Comparison of ENCODE assay signal across 8 cellular contexts in the genomic region with DNA sequence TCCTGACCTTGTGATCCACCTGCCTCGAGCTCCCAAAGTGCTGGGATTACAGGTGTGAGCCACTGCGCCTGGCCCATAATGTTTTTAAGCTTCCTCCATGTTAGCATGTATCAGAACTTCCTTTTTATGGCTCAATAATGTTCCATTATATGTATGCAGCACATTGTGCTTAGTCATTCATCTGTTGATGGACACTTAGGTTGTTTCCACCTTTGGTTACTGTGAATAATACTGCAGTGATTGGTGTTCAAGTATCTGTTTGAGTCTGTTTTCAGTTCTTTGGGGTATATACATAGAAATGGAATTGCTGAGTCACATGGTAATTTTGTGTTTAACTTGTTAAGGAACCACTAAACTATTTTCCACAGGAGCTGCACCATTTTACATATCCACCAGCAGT. TPM values are rescaled to one million over a fixed set of nuclear protein-coding genes. Genes with fewer than 3 reads are reported as not detected.
A peak's percentile ranks its signal among the peaks of the same experiment; 100 is the strongest.
DNase-seq lines count a peak whose midpoint lies in the region; ATAC-seq and TF ChIP-seq lines count a peak whose summit lies in the region.

No MANE protein-coding gene starts in this region.

- H3K9me3 ChIP-seq in testis, result no peaks in the 10 kb centered on the region

- H3K4me3 ChIP-seq in testis, result no peak overlapping the region

- no peak for DNase-seq in Calu3
- DNase-seq in activated naive CD8-positive, alpha-beta T cell treated with anti-CD3 and anti-CD28 coated beads, Interleukin-2, amount 50 U/mL, for 24 hours, result no peak
- DNase-seq in ureter (ENCODE audit: low spot score), result no peak
- DNase-seq in testis, result no peak
- no peak for DNase-seq in progenitor cell of endocrine pancreas (ENCODE audit: low spot score, unreplicated experiment)
- DNase-seq in Right ventricle myocardium superior, result no peak

- H3K36me3 Mint-ChIP-seq in Calu3 (ENCODE audit: insufficient read depth, unreplicated experiment) (peaks cover 10% of the 10 kb centered on the region), progenitor cell of endocrine pancreas (ENCODE audit: insufficient read depth) (peaks cover 6% of the 10 kb centered on the region)
- peaks cover 25% of the 10 kb centered on the region for H3K36me3 Mint-ChIP-seq in activated naive CD8-positive, alpha-beta T cell treated with anti-CD3 and anti-CD28 coated beads, Interleukin-2, amount 50 U/mL, for 24 hours (ENCODE audit: low read depth)

- H3K27me3 Mint-ChIP-seq in Calu3 (ENCODE audit: unreplicated experiment) (no peaks in the 10 kb centered on the region), progenitor cell of endocrine pancreas (no peaks in the 10 kb centered on the region)
- H3K27me3 Mint-ChIP-seq in activated naive CD8-positive, alpha-beta T cell treated with anti-CD3 and anti-CD28 coated beads, Interleukin-2, amount 50 U/mL, for 24 hours, result no peaks in the 10 kb centered on the region

- no peak overlapping the region for H3K4me3 Mint-ChIP-seq in Calu3 (ENCODE audit: low read depth, unreplicated experiment)
- peak overlapping the region; percentile 33 for H3K4me3 Mint-ChIP-seq in activated naive CD8-positive, alpha-beta T cell treated with anti-CD3 and anti-CD28 coated beads, Interleukin-2, amount 50 U/mL, for 24 hours
- no peak overlapping the region for H3K4me3 Mint-ChIP-seq in progenitor cell of endocrine pancreas (ENCODE audit: low read depth)

- H3K9me3 Mint-ChIP-seq in Calu3 (ENCODE audit: low read depth, unreplicated experiment) (no peaks in the 10 kb centered on the region), progenitor cell of endocrine pancreas (ENCODE audit: low read depth) (no peaks in the 10 kb centered on the region)
- H3K9me3 Mint-ChIP-seq in activated naive CD8-positive, alpha-beta T cell treated with anti-CD3 and anti-CD28 coated beads, Interleukin-2, amount 50 U/mL, for 24 hours, result peaks cover 5% of the 10 kb centered on the region

- no peaks in the 10 kb centered on the region for H3K27me3 ChIP-seq in testis

- 96 to 100% methylated on average over 2 of the region's 2 CpGs for WGBS in testis, 2 donors

- BruUV-seq in Calu3 (replicated peaks; lab: Mats Ljungman, UMichigan), result TSS peak; percentile 1

- no peaks in the 10 kb centered on the region for H3K4me1 ChIP-seq in testis

- H3K4me1 Mint-ChIP-seq in Calu3 (ENCODE audit: low read depth, unreplicated experiment) (peaks cover 14% of the 10 kb centered on the region), progenitor cell of endocrine pancreas (ENCODE audit: low read depth) (peaks cover 12% of the 10 kb centered on the region)
- H3K4me1 Mint-ChIP-seq in activated naive CD8-positive, alpha-beta T cell treated with anti-CD3 and anti-CD28 coated beads, Interleukin-2, amount 50 U/mL, for 24 hours, result peaks cover 28% of the 10 kb centered on the region

- CTCF ChIA-PET in Calu3 (lab: Charles Lee), result no interaction called here

- H3K36me3 ChIP-seq in testis (ENCODE audit: low read depth, missing control alignments), result no peaks in the 10 kb centered on the region

- intact Hi-C loops in Calu3 (cut with micrococcal nuclease; ENCODE audit: unreplicated experiment), result no loop called here
- intact Hi-C loops in testis (cut with DNase I; ENCODE audit: low total_unique reads), result no loop called here
- intact Hi-C loops in Right ventricle myocardium superior (cut with DNase I), result no loop called here

- no peak overlapping the region for H3K27ac ChIP-seq in testis

- no peak for TF ChIP-seq POLR2A in testis (IDR thresholded peaks at IDR 0.05)

- TF ChIP-seq CTCF in Calu3 (IDR thresholded peaks at IDR 0.05; ENCODE audit: unreplicated experiment) (no peak), testis (IDR thresholded peaks at IDR 0.05) (no peak), progenitor cell of endocrine pancreas (IDR thresholded peaks at IDR 0.05; ENCODE audit: unreplicated experiment) (no peak)

- H3K27ac Mint-ChIP-seq in Calu3 (ENCODE audit: unreplicated experiment), result peak overlapping the region; percentile 67
- H3K27ac Mint-ChIP-seq in activated naive CD8-positive, alpha-beta T cell treated with anti-CD3 and anti-CD28 coated beads, Interleukin-2, amount 50 U/mL, for 24 hours, result peak overlapping the region; percentile 95
- no peak overlapping the region for H3K27ac Mint-ChIP-seq in progenitor cell of endocrine pancreas

- peak; percentile 72 for ATAC-seq in GM19328 (IDR thresholded peaks at IDR 0.05; ENCODE audit: unreplicated experiment)
- peak; percentile 81 for ATAC-seq in HG03045 (IDR thresholded peaks at IDR 0.05; ENCODE audit: unreplicated experiment)
- peak; percentile 96 for ATAC-seq in activated naive CD8-positive, alpha-beta T cell treated with anti-CD3 and anti-CD28 coated beads, Interleukin-2, amount 50 U/mL, for 24 hours
- no peak for ATAC-seq in Right ventricle myocardium superior (ENCODE audit: poor library complexity)

RNA-seq across cellular contexts. Expression of a gene that starts 17.7 kb away (rescaled TPM):
- 162 and 170 TPM in 2 replicates for total RNA-seq in Calu3 (2022)
- 77.5 TPM for total RNA-seq in ureter
- 10 to 100 TPM; 35.1 to 37.0 TPM for total RNA-seq in testis
- polyA plus RNA-seq in testis (ENCODE audit: insufficient read depth, low read depth, low replicate concordance), result 36.1 TPM
- 51.7 and 53.1 TPM in 2 replicates for total RNA-seq in progenitor cell of endocrine pancreas
- 75.0 TPM for total RNA-seq in Right ventricle myocardium superior

RNA-seq across cellular contexts. Expression of a gene that starts 37.4 kb away (rescaled TPM):
- total RNA-seq in Calu3 (2022), result 52.5 and 62.4 TPM in 2 replicates
- 4.0 TPM for total RNA-seq in ureter
- 10 to 100 TPM; 11.5 to 20.4 TPM for total RNA-seq in testis
- 12.0 TPM for polyA plus RNA-seq in testis (ENCODE audit: insufficient read depth, low read depth, low replicate concordance)
- 14.8 TPM in 2 replicates for total RNA-seq in progenitor cell of endocrine pancreas
- 0.65 TPM for total RNA-seq in Right ventricle myocardium superior
